ENCODE assay signal across 10 cellular contexts in genomic region chr15:77033729-77034619, GRCh38. TPM values are rescaled to one million over a fixed set of nuclear protein-coding genes. Genes with fewer than 3 reads are reported as not detected.
DNase-seq lines count a peak whose midpoint lies in the region; ATAC-seq and TF ChIP-seq lines count a peak whose summit lies in the region.
"Had no signal": no experiment of that assay in that cellular context is flagged by ENCODE, and none has a peak within 500 bp of the region (broad histone marks: within the 10 kb centered on the region; RNA-seq: fewer than 3 reads in every experiment).

No MANE protein-coding gene starts in this region.

- H3K4me3 ChIP-seq in SK-N-SH (ENCODE audit: low read depth in 2 of 2, low read length in 1 of 2) = no peak overlapping the region
- no peak overlapping the region for H3K4me3 ChIP-seq in WERI-Rb-1 (ENCODE audit: low read depth, low read length)
- no peak overlapping the region for H3K4me3 ChIP-seq in heart left ventricle
- H3K4me3 ChIP-seq in skeletal muscle tissue (ENCODE audit: low read length in 3 of 3) = no peak overlapping the region

- TF ChIP-seq RAD21 in SK-N-SH (IDR thresholded peaks at IDR 0.05; ENCODE audit: low read length) = no peak

- DNase-seq in SK-N-SH (peak; percentile 22), WERI-Rb-1 (no peak), heart left ventricle (peak in 4 of 5 donors; percentile 6 to 36 (median 16)), globus pallidus (ENCODE audit: low spot score) (no peak), iPS-NIHi7 (ENCODE audit: extremely low spot score) (no peak)
- DNase-seq: NCI-H2029 treated with DMSO at 0.1 percent for 48 hours, trophoblast cell had no signal

- H3K27me3 ChIP-seq in SK-N-SH (ENCODE audit: insufficient read depth) (no peaks in the 10 kb centered on the region), WERI-Rb-1 (ENCODE audit: insufficient read depth, low read depth, severe bottlenecking) (no peaks in the 10 kb centered on the region), heart left ventricle (peaks cover 0 to 7% (median 0%) of the 10 kb centered on the region in 9 donors), skeletal muscle tissue (ENCODE audit: control insufficient read depth in 3 of 3, insufficient read depth in 3 of 3, low read length in 3 of 3) (no peaks in the 10 kb centered on the region)

- no peaks in the 10 kb centered on the region for H3K9me2 ChIP-seq in SK-N-SH

- H3K4me1 ChIP-seq in SK-N-SH (ENCODE audit: control insufficient read depth in 1 of 2, insufficient read depth in 2 of 2, low read depth in 1 of 2, low read length in 1 of 2) (no peaks in the 10 kb centered on the region; a peak in 1 of 4 replicates), heart left ventricle (peaks cover 0 to 14% (median 0%) of the 10 kb centered on the region in 12 donors), skeletal muscle tissue (ENCODE audit: control insufficient read depth in 3 of 3, insufficient read depth in 3 of 3, low read length in 3 of 3) (peaks cover 3 to 55% (median 33%) of the 10 kb centered on the region in 3 donors)

- TF ChIP-seq EP300 in SK-N-SH (IDR thresholded peaks at IDR 0.05; ENCODE audit: borderline replicate concordance in 1 of 2, low read depth in 1 of 2, low read length in 1 of 2) = no peak

- H2AFZ ChIP-seq in SK-N-SH (ENCODE audit: low read depth) = no peak overlapping the region

- no peak for TF ChIP-seq POLR2A in heart left ventricle (IDR thresholded peaks at IDR 0.05)

- CTCF ChIA-PET in SK-N-SH (lab: Yijun Ruan, JAX) = interaction anchor here (0.7 to 4.2 kb wide), 12 partner anchors 9 to 628 kb away, joined by 3 to 46 read pairs (median 3); partner anchors contain the start of gene PSTPIP1

- intact Hi-C loops in heart left ventricle (cut with DNase I) = no loop called here

- H3K4me2 ChIP-seq in SK-N-SH = no peak overlapping the region

- no peaks in the 10 kb centered on the region for H4K20me1 ChIP-seq in SK-N-SH (ENCODE audit: insufficient read depth)

- no peaks in the 10 kb centered on the region for H3K79me2 ChIP-seq in SK-N-SH (ENCODE audit: insufficient read depth)

- WGBS in SK-N-SH (ENCODE audit: low lambda C conversion rate) = 92% methylated on average over 7 of the region's 13 CpGs
- WGBS in heart left ventricle, 4 donors = 80 to 87% (median 83%) methylated on average over 12 to 13 of the region's 13 CpGs

- TF ChIP-seq CTCF in SK-N-SH (IDR thresholded peaks at IDR 0.05) (no peak), WERI-Rb-1 (IDR thresholded peaks at IDR 0.05; ENCODE audit: low read depth, low read length) (no peak), heart left ventricle (IDR thresholded peaks at IDR 0.05) (no peak)

- POLR2A ChIA-PET in SK-N-SH (lab: Yijun Ruan, JAX) = no interaction called here

- no peak overlapping the region for H3K9ac ChIP-seq in SK-N-SH
- peak overlapping the region in 2 of 3 donors; percentile 16 to 60 for H3K9ac ChIP-seq in skeletal muscle tissue (ENCODE audit: low read depth in 1 of 3, low read length in 3 of 3)

- no peaks in the 10 kb centered on the region for H3K9me3 ChIP-seq in SK-N-SH
- H3K9me3 ChIP-seq in WERI-Rb-1 (ENCODE audit: severe bottlenecking) = peaks cover 9% of the 10 kb centered on the region
- H3K9me3 ChIP-seq in heart left ventricle = no peaks in the 10 kb centered on the region
- no peaks in the 10 kb centered on the region for H3K9me3 ChIP-seq in skeletal muscle tissue (ENCODE audit: control insufficient read depth in 3 of 3, low read length in 3 of 3)

- ATAC-seq in SK-N-SH treated with all-trans-retinoic acid at 6 μM for 48 hours (no peak), heart left ventricle (no peak), GM19397 (IDR thresholded peaks at IDR 0.05; ENCODE audit: unreplicated experiment) (no peak)

- H3F3A ChIP-seq in SK-N-SH (replicated peaks; ENCODE audit: insufficient read depth) = peaks cover 8% of the 10 kb centered on the region

- H3K27ac ChIP-seq in SK-N-SH (ENCODE audit: low read depth in 2 of 2, low read length in 1 of 2) (no peak overlapping the region), WERI-Rb-1 (peak overlapping the region; percentile 24; the same call in 1 of the 2 replicates), heart left ventricle (no peak overlapping the region), skeletal muscle tissue (ENCODE audit: low read depth, low read length) (no peak overlapping the region)

- H3K36me3 ChIP-seq in SK-N-SH (replicated peaks in 1 of 2; ENCODE audit: control insufficient read depth in 1 of 2, insufficient read depth in 2 of 2, low read length in 1 of 2) (peaks cover 0 to 3% of the 10 kb centered on the region in 2 experiments), WERI-Rb-1 (peaks cover 18% of the 10 kb centered on the region), heart left ventricle (peaks cover 0 to 55% (median 0%) of the 10 kb centered on the region in 9 donors), skeletal muscle tissue (ENCODE audit: control insufficient read depth in 3 of 3, insufficient read depth in 3 of 3, low read length in 3 of 3) (peaks cover 6 to 12% (median 8%) of the 10 kb centered on the region in 3 donors)

TF ChIP-seq in SK-N-SH, 30 proteins besides CTCF, POLR2A, EP300 and RAD21 (continues in another document):
- TF ChIP-seq MXI1 (IDR thresholded peaks at IDR 0.05; ENCODE audit: low read depth, low read length) (no peak), EZH2phosphoT487 (IDR thresholded peaks at IDR 0.05; ENCODE audit: borderline replicate concordance, low read depth) (no peak), IRF3 (IDR thresholded peaks at IDR 0.05; ENCODE audit: low read depth, low read length) (no peak), SMC3 (IDR thresholded peaks at IDR 0.05; ENCODE audit: low read depth, low read length) (no peak), GATA2 (CRISPR knock-in tag; IDR thresholded peaks at IDR 0.05) (no peak), CHD2 (IDR thresholded peaks at IDR 0.05; ENCODE audit: low read length, partially characterized antibody) (no peak), NFIC (IDR thresholded peaks at IDR 0.05; ENCODE audit: borderline replicate concordance) (no peak), GABPA (IDR thresholded peaks at IDR 0.05; ENCODE audit: low read depth) (no peak)

TF ChIP-seq in SK-N-SH treated with all-trans-retinoic acid at 6 μM for 48 hours, 23 proteins besides CTCF, POLR2A, EP300 and RAD21:
- TF ChIP-seq ISL1 (CRISPR knock-in tag; IDR thresholded peaks at IDR 0.05) (no peak), GLIS3 (CRISPR knock-in tag; IDR thresholded peaks at IDR 0.05) (no peak)
TF ChIP-seq in SK-N-SH treated with all-trans-retinoic acid at 6 μM for 48 hours: peak in this region for 0.

RNA-seq across cellular contexts. Expression of gene TSPAN3, which starts 36.9 kb away (rescaled TPM):
- polyA plus RNA-seq in SK-N-SH (2012; rRNA removed) = 409 and 600 TPM in 2 replicates
- polyA plus RNA-seq in SK-N-SH (2012; cell fraction: cytosol; rRNA removed) = 514 and 573 TPM in 2 replicates
- 155 and 239 TPM in 2 replicates for polyA plus RNA-seq in SK-N-SH (2012; cell fraction: nucleus; rRNA removed)
- 100 to 1,000 TPM in 8 of 9 donors, 10 to 100 TPM in 1; 90.4 to 218 (median 133) TPM for total RNA-seq in heart left ventricle
- polyA plus RNA-seq in heart left ventricle = 100 to 1,000 TPM in 1 of 2 donors, 10 to 100 TPM in 1; 58.1 to 247 TPM
- total RNA-seq in skeletal muscle tissue = 236 TPM

RNA-seq across cellular contexts. Expression of gene PSTPIP1, which starts 39.0 kb away (rescaled TPM):
- 0.69 and 1.1 TPM in 2 replicates for polyA plus RNA-seq in SK-N-SH (2012; rRNA removed)
- 0.40 and 0.66 TPM in 2 replicates for polyA plus RNA-seq in SK-N-SH (2012; cell fraction: cytosol; rRNA removed)
- polyA plus RNA-seq in SK-N-SH (2012; cell fraction: nucleus; rRNA removed) = 2.7 and 3.4 TPM in 2 replicates
- total RNA-seq in heart left ventricle = 10 to 100 TPM in 2 of 9 donors, 1 to 10 TPM in 7; 1.3 to 17.2 (median 2.9) TPM
- 1 to 10 TPM; 2.9 to 3.2 TPM for polyA plus RNA-seq in heart left ventricle
- 2.1 TPM for total RNA-seq in skeletal muscle tissue

Comparison
In these comparisons a context has a peak if more than half of its experiments do, and no peak if none do; other contexts are left out.
1. DNase-seq: peak in SK-N-SH (single experiment) and heart left ventricle (4 of 5); none in WERI-Rb-1 (single experiment), globus pallidus (single experiment) and iPS-NIHi7 (single experiment).